22 cellular contexts compared by ENCODE assay signal in the genomic region with DNA sequence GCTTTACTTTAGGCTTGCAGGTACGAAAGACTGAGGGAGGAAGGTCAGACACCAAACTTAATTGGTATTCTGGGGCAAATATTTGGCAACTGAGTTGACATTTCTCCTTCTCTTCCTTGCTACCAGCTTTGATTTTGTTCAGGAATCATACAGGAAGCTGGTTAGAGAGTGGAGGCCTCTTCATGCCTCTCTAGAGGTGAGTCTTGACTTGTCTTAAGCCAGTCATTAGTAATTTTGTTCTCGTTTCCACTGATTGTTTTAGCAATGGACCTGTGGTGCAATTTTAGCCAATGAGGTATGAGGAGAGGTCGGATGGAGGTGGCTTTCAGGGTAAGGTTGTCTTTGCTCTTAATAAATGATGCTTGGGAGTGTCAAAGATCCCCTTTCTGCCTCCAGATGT. TPM values are rescaled to one million over a fixed set of nuclear protein-coding genes. Genes with fewer than 3 reads are reported as not detected.
DNase-seq lines count a peak whose midpoint lies in the region; ATAC-seq, FAIRE-seq and TF ChIP-seq lines count a peak whose summit lies in the region.
"Had no signal": no experiment of that assay in that cellular context is flagged by ENCODE, and none has a peak within 500 bp of the region (broad histone marks: within the 10 kb centered on the region; RNA-seq: fewer than 3 reads in every experiment).

No MANE protein-coding gene starts in this region.

- no peaks in the 10 kb centered on the region for H3K36me3 ChIP-seq in mammary epithelial cell (ENCODE audit: insufficient read depth, low read length)
- H3K36me3 ChIP-seq in breast epithelium: no peaks in the 10 kb centered on the region
- no peaks in the 10 kb centered on the region for H3K36me3 ChIP-seq in bronchial epithelial cell (ENCODE audit: control insufficient read depth, insufficient read depth, low read length)
- no peaks in the 10 kb centered on the region for H3K36me3 ChIP-seq in parathyroid adenoma (ENCODE audit: control insufficient read depth, insufficient read depth, low read length)

- H3K4me3 ChIP-seq in mammary epithelial cell (replicated peaks in 1 of 3; ENCODE audit: insufficient read depth in 1 of 3, low read depth in 2 of 3, low read length in 3 of 3) (no peak overlapping the region), breast epithelium (no peak overlapping the region), bronchial epithelial cell (ENCODE audit: low read depth, low read length) (no peak overlapping the region), parathyroid adenoma (ENCODE audit: low read depth, low read length) (no peak overlapping the region)
- H3K4me3 ChIP-seq: BLaER1 treated with 17β-estradiol and CSF1 and Interleukin-3, amounts not matched to agents 10 nM and 100 nM; HAP-1 had no signal

- in situ Hi-C loops in mammary epithelial cell (cut with MboI; ENCODE audit: low sequenced_read_pairs in 2 of 2): no loop called here

- DNase-seq in mammary epithelial cell (peak; percentile 16), breast epithelium (ENCODE audit: low spot score in 2 of 2) (no peak), bronchial epithelial cell (ENCODE audit: low read depth) (peak; percentile 63)
- no peak for DNase-seq in stimulated activated CD4-positive, alpha-beta T cell treated with anti-CD3 and anti-CD28 coated beads, Interleukin-12 subunit alpha, Interleukin-12 subunit beta, amount 100 ng/mL, for 4 hours
- DNase-seq: BE2C; Calu3; CD4-positive, alpha-beta T cell; COR-L47; DMS53; DMS79 treated with DMSO at 0.1 percent for 48 hours; GF-D8; GOT3; HFFc6 had no signal

- H3K9me3 ChIP-seq in mammary epithelial cell (replicated peaks; ENCODE audit: insufficient read depth, low read length): no peaks in the 10 kb centered on the region
- H3K9me3 ChIP-seq in breast epithelium: no peaks in the 10 kb centered on the region
- H3K9me3 ChIP-seq in parathyroid adenoma (ENCODE audit: control insufficient read depth, low read length): no peaks in the 10 kb centered on the region
- H3K9me3 ChIP-seq: BE2C; BLaER1 treated with 17β-estradiol and CSF1 and Interleukin-3, amounts not matched to agents 10 nM and 100 nM; HAP-1 had no signal

- no peak overlapping the region for H3K9ac ChIP-seq in mammary epithelial cell (ENCODE audit: insufficient read depth, low read length)
- H3K9ac ChIP-seq in parathyroid adenoma: no peak overlapping the region
- H3K9ac ChIP-seq: BLaER1 treated with 17β-estradiol and CSF1 and Interleukin-3, amounts not matched to agents 10 nM and 100 nM had no signal

- H3K27me3 ChIP-seq in mammary epithelial cell (ENCODE audit: insufficient read depth, low read length): no peaks in the 10 kb centered on the region
- H3K27me3 ChIP-seq in breast epithelium: no peaks in the 10 kb centered on the region
- H3K27me3 ChIP-seq in bronchial epithelial cell (ENCODE audit: control insufficient read depth, insufficient read depth, low read length): no peaks in the 10 kb centered on the region
- H3K27me3 ChIP-seq in parathyroid adenoma (ENCODE audit: control insufficient read depth, insufficient read depth, low read length): no peaks in the 10 kb centered on the region
- H3K27me3 ChIP-seq: BLaER1 treated with 17β-estradiol and CSF1 and Interleukin-3, amounts not matched to agents 10 nM and 100 nM had no signal

- CTCF ChIA-PET in mammary epithelial cell (lab: Charles Lee; ENCODE audit: low non-redundant PET): no interaction called here

- TF ChIP-seq POLR2A in breast epithelium (IDR thresholded peaks at IDR 0.05): no peak

- no peak overlapping the region for H3K4me2 ChIP-seq in mammary epithelial cell (ENCODE audit: insufficient read depth, low read depth, low read length)
- no peak overlapping the region for H3K4me2 ChIP-seq in parathyroid adenoma (ENCODE audit: low read length)
- H3K4me2 ChIP-seq: BLaER1 treated with 17β-estradiol and CSF1 and Interleukin-3, amounts not matched to agents 10 nM and 100 nM had no signal

- no peak for FAIRE-seq in bronchial epithelial cell (lab: Jason Lieb, UNC)
- FAIRE-seq: A204.1, GM12891, GM18507, H54 had no signal

- H3K79me2 ChIP-seq in mammary epithelial cell (ENCODE audit: insufficient read depth, low read length) (peaks cover 26% of the 10 kb centered on the region), parathyroid adenoma (peaks cover 18% of the 10 kb centered on the region)

- H3K27ac ChIP-seq in mammary epithelial cell (ENCODE audit: insufficient read depth, low read depth, low read length) (no peak overlapping the region), breast epithelium (no peak overlapping the region), parathyroid adenoma (no peak overlapping the region)
- H3K27ac ChIP-seq: 22Rv1; BLaER1 treated with 17β-estradiol and CSF1 and Interleukin-3, amounts not matched to agents 10 nM and 100 nM had no signal

- no TSS peak for BruUV-seq in mammary epithelial cell (replicated peaks; lab: Mats Ljungman, UMichigan)

- no peak for TF ChIP-seq CTCF in mammary epithelial cell (conservative IDR thresholded peaks at IDR 0.05 in 1 of 2, IDR thresholded peaks at IDR 0.05 in 1 of 2; ENCODE audit: extremely low read depth in 1 of 2, insufficient read depth in 1 of 2, low read depth in 1 of 2, low read length in 2 of 2)
- no peak for TF ChIP-seq CTCF in breast epithelium (IDR thresholded peaks at IDR 0.05)
- no peak for TF ChIP-seq CTCF in bronchial epithelial cell (IDR thresholded peaks at IDR 0.05; ENCODE audit: insufficient read depth, low read length, severe bottlenecking)
- no peak for TF ChIP-seq CTCF in parathyroid adenoma (IDR thresholded peaks at IDR 0.05)

- no peaks in the 10 kb centered on the region for H4K20me1 ChIP-seq in mammary epithelial cell (ENCODE audit: insufficient read depth, low read length)

- WGBS in mammary epithelial cell (ENCODE audit: low coverage, missing lambda C conversion rate): 55% methylated on average over 3 of the region's 3 CpGs

- ATAC-seq in GM19455 (IDR thresholded peaks at IDR 0.05; ENCODE audit: unreplicated experiment): no peak

- H3K4me1 ChIP-seq in mammary epithelial cell (ENCODE audit: insufficient read depth, low read length) (peaks cover 18% of the 10 kb centered on the region), breast epithelium (peaks cover 3 to 16% of the 10 kb centered on the region in 2 donors), parathyroid adenoma (peaks cover 5% of the 10 kb centered on the region)
- H3K4me1 ChIP-seq: BE2C had no signal

- intact Hi-C loops in mammary epithelial cell (cut with micrococcal nuclease): no loop called here
- intact Hi-C loops in breast epithelium (cut with DNase I; ENCODE audit: low total_unique reads): no loop called here

- dilution Hi-C loops in mammary epithelial cell (cut with HindIII; ENCODE audit: low sequenced_read_pairs): no loop called here

- H2AFZ ChIP-seq in mammary epithelial cell (ENCODE audit: low read depth, low read length): no peak overlapping the region
- peak overlapping the region; percentile 21 for H2AFZ ChIP-seq in parathyroid adenoma

RNA-seq across cellular contexts. Expression of a gene that starts 2.4 kb away (rescaled TPM):
- total RNA-seq in mammary epithelial cell: 10 to 100 TPM in 1 of 2 donors, 1 to 10 TPM in 1; 7.2 to 17.1 TPM
- 17.6 TPM for polyA plus RNA-seq in mammary epithelial cell
- 6.9 TPM for polyA minus RNA-seq in mammary epithelial cell
- 10 to 100 TPM in 2 of 3 donors, 1 to 10 TPM in 1; 8.5 to 17.0 (median 13.4) TPM for total RNA-seq in breast epithelium
- total RNA-seq in bronchial epithelial cell: 12.1 and 12.2 TPM in 2 replicates

RNA-seq across cellular contexts. Expression of a gene that starts 17.8 kb away (rescaled TPM):
- total RNA-seq in mammary epithelial cell (10 to 100 TPM; 11.3 to 17.3 TPM), breast epithelium (10 to 100 TPM; 27.4 to 49.5 (median 43.6) TPM), bronchial epithelial cell (4.2 and 4.5 TPM in 2 replicates)
- polyA plus RNA-seq in mammary epithelial cell: 4.8 TPM
- polyA minus RNA-seq in mammary epithelial cell: 3.9 TPM

RNA-seq across cellular contexts. Expression of a gene that starts 49.0 kb away (rescaled TPM):
- 10 to 100 TPM; 28.3 to 29.3 TPM for total RNA-seq in mammary epithelial cell
- polyA plus RNA-seq in mammary epithelial cell: 13.7 TPM
- polyA minus RNA-seq in mammary epithelial cell: 6.6 TPM
- total RNA-seq in breast epithelium: 10 to 100 TPM; 22.2 to 42.3 (median 27.5) TPM
- total RNA-seq in bronchial epithelial cell: 22.4 and 49.8 TPM in 2 replicates

Comparison
In these comparisons a context has a peak if more than half of its experiments do, and no peak if none do; other contexts are left out.
1. DNase-seq: peak in mammary epithelial cell (single experiment) and bronchial epithelial cell (single experiment); none in breast epithelium (0 of 2) and stimulated activated CD4-positive, alpha-beta T cell treated with anti-CD3 and anti-CD28 coated beads, Interleukin-12 subunit alpha, Interleukin-12 subunit beta, amount 100 ng/mL, for 4 hours (single experiment).